In the genomic region with DNA sequence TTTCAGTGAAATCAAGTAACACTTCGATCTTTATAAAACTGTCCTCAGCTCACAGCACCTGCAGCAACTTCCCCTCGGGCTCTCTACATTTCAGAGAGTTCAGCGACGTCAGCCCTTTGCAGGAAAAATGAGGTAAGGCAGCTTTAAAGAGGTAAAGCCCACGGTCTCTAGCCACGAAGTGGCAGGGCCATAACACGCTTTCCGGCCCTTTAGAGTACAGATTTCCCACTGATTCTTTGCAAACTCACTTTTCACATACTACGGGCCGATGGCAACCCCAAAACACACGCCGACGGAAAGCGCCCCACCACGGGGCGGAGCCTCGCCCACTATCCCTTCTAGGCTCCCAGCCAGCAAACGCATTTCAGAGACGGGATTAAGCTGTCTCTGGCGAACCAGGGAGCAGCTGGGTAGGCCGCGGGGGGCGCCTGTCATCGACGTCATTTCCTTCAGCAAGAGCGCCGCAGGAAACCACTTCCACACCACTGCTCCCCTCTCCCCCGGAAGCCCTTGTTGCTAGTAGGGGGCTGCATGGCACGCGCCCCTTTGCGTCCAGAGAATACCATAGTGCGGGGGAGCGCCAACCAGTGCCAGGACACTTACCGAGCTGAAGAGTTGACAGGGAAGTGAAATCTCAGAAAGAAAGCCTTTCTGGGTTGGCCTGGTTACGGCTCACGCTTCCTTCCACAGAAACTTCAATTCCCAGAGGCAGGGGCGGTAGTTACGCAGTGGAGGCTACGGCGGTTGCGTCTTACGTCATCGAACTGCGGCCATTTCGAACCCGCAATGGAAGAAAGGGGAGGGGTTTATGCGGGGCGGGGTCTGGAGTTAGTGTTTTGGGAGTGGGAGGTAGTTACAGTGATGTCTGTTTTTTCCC, we compare ENCODE assay signal across 8 cellular contexts. TPM values are rescaled to one million over a fixed set of nuclear protein-coding genes. Genes with fewer than 3 reads are reported as not detected.
DNase-seq lines count a peak whose midpoint lies in the region; ATAC-seq and TF ChIP-seq lines count a peak whose summit lies in the region.

A gene with protein sequence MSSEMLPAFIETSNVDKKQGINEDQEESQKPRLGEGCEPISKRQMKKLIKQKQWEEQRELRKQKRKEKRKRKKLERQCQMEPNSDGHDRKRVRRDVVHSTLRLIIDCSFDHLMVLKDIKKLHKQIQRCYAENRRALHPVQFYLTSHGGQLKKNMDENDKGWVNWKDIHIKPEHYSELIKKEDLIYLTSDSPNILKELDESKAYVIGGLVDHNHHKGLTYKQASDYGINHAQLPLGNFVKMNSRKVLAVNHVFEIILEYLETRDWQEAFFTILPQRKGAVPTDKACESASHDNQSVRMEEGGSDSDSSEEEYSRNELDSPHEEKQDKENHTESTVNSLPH (minus strand): TSS at position 730 of the 877 bp plus-strand sequence. CDS start 4,701 bp downstream, outside the sequence.

- intact Hi-C loops in PC-9 (cut with micrococcal nuclease; ENCODE audit: unreplicated experiment), result loop anchor here (1.0 to 2.0 kb wide), 3 partner anchors 91 to 386 kb away; no protein-coding TSS in a partner anchor

- CTCF ChIA-PET in PC-9 (lab: Charles Lee), result interaction anchor here (1.3 kb wide), 1 partner anchor 160 kb away, joined by 5 read pairs; no protein-coding TSS in a partner anchor

- no peak for TF ChIP-seq CTCF in PC-9 (conservative IDR thresholded peaks at IDR 0.05)

- H3K27ac ChIP-seq in PC-9 (peak within 1 kb of the TSS; percentile 92), esophagus (ENCODE audit: low read depth in 2 of 2, low read length in 1 of 2) (peak within 1 kb of the TSS; percentile 96 to 100)

- H3K4me3 ChIP-seq in Jurkat, Clone E6-1 (ENCODE audit: low read length), result peak within 1 kb of the TSS; percentile 66
- H3K4me3 ChIP-seq in PC-9, result peak within 1 kb of the TSS; percentile 69
- peak within 1 kb of the TSS; percentile 83 to 90 for H3K4me3 ChIP-seq in esophagus (ENCODE audit: low read depth in 1 of 2, low read length in 2 of 2)
- H3K4me3 ChIP-seq in mucosa of stomach (ENCODE audit: low read length), result peak within 1 kb of the TSS; percentile 99

- no peaks in the 10 kb centered on the region for H3K79me2 ChIP-seq in PC-9 (ENCODE audit: low read depth)

- H4K20me1 ChIP-seq in PC-9 (ENCODE audit: insufficient read depth), result no peaks in the 10 kb centered on the region

- 0 out of 2 replicates have a peak, but pooled peaks cover 9% of the 10 kb centered on the region for H3K4me1 ChIP-seq in PC-9 (replicated peaks; ENCODE audit: insufficient read depth)
- H3K4me1 ChIP-seq in esophagus (ENCODE audit: control insufficient read depth in 2 of 2, insufficient read depth in 2 of 2, low read length in 1 of 2), result no peaks in the 10 kb centered on the region
- no peaks in the 10 kb centered on the region for H3K4me1 ChIP-seq in mucosa of stomach (ENCODE audit: control insufficient read depth, insufficient read depth, low read length)

- no peaks in the 10 kb centered on the region for H3K27me3 ChIP-seq in PC-9 (ENCODE audit: insufficient read depth, low read depth)
- no peaks in the 10 kb centered on the region for H3K27me3 ChIP-seq in esophagus (ENCODE audit: control insufficient read depth in 1 of 2, insufficient read depth in 2 of 2, low read length in 2 of 2)
- H3K27me3 ChIP-seq in mucosa of stomach (ENCODE audit: control insufficient read depth, insufficient read depth, low read length), result no peaks in the 10 kb centered on the region

- peak within 1 kb of the TSS; percentile 84 for H3K4me2 ChIP-seq in PC-9

- H2AFZ ChIP-seq in PC-9, result peak within 1 kb of the TSS; percentile 81

- TSS peak; percentile 91 for BruUV-seq in PC-9 (replicated peaks; lab: Mats Ljungman, UMichigan)

- peaks cover 16% of the 10 kb centered on the region for H3F3A ChIP-seq in PC-9 (ENCODE audit: insufficient read depth, low read depth)

- WGBS in esophagus, 2 donors, result 0% methylated on average over 48 of the region's 48 CpGs

- peak within 1 kb of the TSS; percentile 95 for H3K9ac ChIP-seq in mucosa of stomach (ENCODE audit: low read length)

- H3K36me3 ChIP-seq in PC-9 (ENCODE audit: low read depth) (no peaks in the 10 kb centered on the region), esophagus (ENCODE audit: control insufficient read depth in 2 of 2, insufficient read depth in 2 of 2, low read length in 1 of 2) (no peaks in the 10 kb centered on the region), mucosa of stomach (ENCODE audit: control insufficient read depth, insufficient read depth, low read length) (no peaks in the 10 kb centered on the region)

- peak; percentile 96 for DNase-seq in DMS153 (lab: John Stamatoyannopoulos, UW)
- peak; percentile 96 for DNase-seq in Jurkat, Clone E6-1 (ENCODE audit: low read depth, low spot score)
- DNase-seq in PC-9, result peak; percentile 87 to 93
- DNase-seq in activated T-cell treated with anti-CD3 and anti-CD28 coated beads, Interleukin-2, amount 50 U/mL, for 48 hours, result peak; percentile 95
- peak; percentile 87 to 88 for DNase-seq in stimulated activated CD8-positive, alpha-beta memory T cell treated with anti-CD3 and anti-CD28 coated beads, Interleukin-7, amount 100 ng/mL, for 1 hour (ENCODE audit: low read depth in 2 of 2)

- H3K9me2 ChIP-seq in PC-9 (ENCODE audit: insufficient read depth), result no peaks in the 10 kb centered on the region

- H3K9me3 ChIP-seq in PC-9 (ENCODE audit: insufficient read depth, low read depth) (no peaks in the 10 kb centered on the region), esophagus (ENCODE audit: control insufficient read depth in 2 of 2, insufficient read depth in 1 of 2, low read depth in 1 of 2, low read length in 1 of 2) (no peaks in the 10 kb centered on the region), mucosa of stomach (ENCODE audit: control insufficient read depth, low read length) (no peaks in the 10 kb centered on the region)

- POLR2A ChIA-PET in PC-9 (lab: Charles Lee; ENCODE audit: unreplicated experiment), result interaction anchor here (0.6 to 0.7 kb wide), 3 partner anchors 112 to 1448 kb away, joined by 3 to 7 read pairs (median 4); a partner anchor contains a TSS

- ATAC-seq in GM21619 (IDR thresholded peaks at IDR 0.05; ENCODE audit: unreplicated experiment), result peak; percentile 93

RNA-seq across cellular contexts. Expression of the gene that starts here (rescaled TPM):
- polyA plus RNA-seq in Jurkat, Clone E6-1 (2012; ENCODE audit: insufficient read depth, insufficient read length), result 10.8 TPM
- total RNA-seq in PC-9 (2021), result 4.6 and 6.1 TPM in 2 replicates
- polyA plus RNA-seq in esophagus, result 1 to 10 TPM; 2.2 to 3.2 TPM

Comparison
In these comparisons a context has a peak if more than half of its experiments do, and no peak if none do; other contexts are left out.
1. Peak in every context shown above with its lines: DNase-seq, ATAC-seq, H3K4me3 ChIP-seq and H3K27ac ChIP-seq.